ENCODE assay signal across 1 cellular context in genomic region chr3:183428140-183429023, GRCh38.
A peak's percentile ranks its signal among the peaks of the same experiment; 100 is the strongest.
TF ChIP-seq lines count a peak whose summit lies in the region.

MCF2L2 (minus strand) TSS chr3:183428619; CDS start chr3:183427977, 642 bp downstream.

TF ChIP-seq in GM23338, 12 proteins besides CTCF, POLR2A, EP300 and RAD21 (continued from another document):
- TF ChIP-seq, protein P1, sequence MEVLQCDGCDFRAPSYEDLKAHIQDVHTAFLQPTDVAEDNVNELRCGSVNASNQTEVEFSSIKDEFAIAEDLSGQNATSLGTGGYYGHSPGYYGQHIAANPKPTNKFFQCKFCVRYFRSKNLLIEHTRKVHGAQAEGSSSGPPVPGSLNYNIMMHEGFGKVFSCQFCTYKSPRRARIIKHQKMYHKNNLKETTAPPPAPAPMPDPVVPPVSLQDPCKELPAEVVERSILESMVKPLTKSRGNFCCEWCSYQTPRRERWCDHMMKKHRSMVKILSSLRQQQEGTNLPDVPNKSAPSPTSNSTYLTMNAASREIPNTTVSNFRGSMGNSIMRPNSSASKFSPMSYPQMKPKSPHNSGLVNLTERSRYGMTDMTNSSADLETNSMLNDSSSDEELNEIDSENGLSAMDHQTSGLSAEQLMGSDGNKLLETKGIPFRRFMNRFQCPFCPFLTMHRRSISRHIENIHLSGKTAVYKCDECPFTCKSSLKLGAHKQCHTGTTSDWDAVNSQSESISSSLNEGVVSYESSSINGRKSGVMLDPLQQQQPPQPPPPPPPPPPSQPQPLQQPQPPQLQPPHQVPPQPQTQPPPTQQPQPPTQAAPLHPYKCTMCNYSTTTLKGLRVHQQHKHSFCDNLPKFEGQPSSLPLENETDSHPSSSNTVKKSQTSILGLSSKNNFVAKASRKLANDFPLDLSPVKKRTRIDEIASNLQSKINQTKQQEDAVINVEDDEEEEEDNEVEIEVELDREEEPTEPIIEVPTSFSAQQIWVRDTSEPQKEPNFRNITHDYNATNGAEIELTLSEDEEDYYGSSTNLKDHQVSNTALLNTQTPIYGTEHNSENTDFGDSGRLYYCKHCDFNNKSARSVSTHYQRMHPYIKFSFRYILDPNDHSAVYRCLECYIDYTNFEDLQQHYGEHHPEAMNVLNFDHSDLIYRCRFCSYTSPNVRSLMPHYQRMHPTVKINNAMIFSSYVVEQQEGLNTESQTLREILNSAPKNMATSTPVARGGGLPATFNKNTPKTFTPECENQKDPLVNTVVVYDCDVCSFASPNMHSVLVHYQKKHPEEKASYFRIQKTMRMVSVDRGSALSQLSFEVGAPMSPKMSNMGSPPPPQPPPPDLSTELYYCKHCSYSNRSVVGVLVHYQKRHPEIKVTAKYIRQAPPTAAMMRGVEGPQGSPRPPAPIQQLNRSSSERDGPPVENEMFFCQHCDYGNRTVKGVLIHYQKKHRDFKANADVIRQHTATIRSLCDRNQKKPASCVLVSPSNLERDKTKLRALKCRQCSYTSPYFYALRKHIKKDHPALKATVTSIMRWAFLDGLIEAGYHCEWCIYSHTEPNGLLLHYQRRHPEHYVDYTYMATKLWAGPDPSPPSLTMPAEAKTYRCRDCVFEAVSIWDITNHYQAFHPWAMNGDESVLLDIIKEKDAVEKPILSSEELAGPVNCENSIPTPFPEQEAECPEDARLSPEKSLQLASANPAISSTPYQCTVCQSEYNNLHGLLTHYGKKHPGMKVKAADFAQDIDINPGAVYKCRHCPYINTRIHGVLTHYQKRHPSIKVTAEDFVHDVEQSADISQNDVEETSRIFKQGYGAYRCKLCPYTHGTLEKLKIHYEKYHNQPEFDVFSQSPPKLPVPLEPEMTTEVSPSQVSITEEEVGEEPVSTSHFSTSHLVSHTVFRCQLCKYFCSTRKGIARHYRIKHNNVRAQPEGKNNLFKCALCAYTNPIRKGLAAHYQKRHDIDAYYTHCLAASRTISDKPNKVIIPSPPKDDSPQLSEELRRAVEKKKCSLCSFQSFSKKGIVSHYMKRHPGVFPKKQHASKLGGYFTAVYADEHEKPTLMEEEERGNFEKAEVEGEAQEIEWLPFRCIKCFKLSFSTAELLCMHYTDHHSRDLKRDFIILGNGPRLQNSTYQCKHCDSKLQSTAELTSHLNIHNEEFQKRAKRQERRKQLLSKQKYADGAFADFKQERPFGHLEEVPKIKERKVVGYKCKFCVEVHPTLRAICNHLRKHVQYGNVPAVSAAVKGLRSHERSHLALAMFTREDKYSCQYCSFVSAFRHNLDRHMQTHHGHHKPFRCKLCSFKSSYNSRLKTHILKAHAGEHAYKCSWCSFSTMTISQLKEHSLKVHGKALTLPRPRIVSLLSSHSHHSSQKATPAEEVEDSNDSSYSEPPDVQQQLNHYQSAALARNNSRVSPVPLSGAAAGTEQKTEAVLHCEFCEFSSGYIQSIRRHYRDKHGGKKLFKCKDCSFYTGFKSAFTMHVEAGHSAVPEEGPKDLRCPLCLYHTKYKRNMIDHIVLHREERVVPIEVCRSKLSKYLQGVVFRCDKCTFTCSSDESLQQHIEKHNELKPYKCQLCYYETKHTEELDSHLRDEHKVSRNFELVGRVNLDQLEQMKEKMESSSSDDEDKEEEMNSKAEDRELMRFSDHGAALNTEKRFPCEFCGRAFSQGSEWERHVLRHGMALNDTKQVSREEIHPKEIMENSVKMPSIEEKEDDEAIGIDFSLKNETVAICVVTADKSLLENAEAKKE (CRISPR knock-in tag; IDR thresholded peaks at IDR 0.05) = no peak
- no peak for TF ChIP-seq EZH2phosphoT487 (IDR thresholded peaks at IDR 0.05; ENCODE audit: unreplicated experiment)
- TF ChIP-seq POLR2AphosphoS5 (IDR thresholded peaks at IDR 0.05; ENCODE audit: low read depth) = peak; percentile 66
- TF ChIP-seq, protein P2, sequence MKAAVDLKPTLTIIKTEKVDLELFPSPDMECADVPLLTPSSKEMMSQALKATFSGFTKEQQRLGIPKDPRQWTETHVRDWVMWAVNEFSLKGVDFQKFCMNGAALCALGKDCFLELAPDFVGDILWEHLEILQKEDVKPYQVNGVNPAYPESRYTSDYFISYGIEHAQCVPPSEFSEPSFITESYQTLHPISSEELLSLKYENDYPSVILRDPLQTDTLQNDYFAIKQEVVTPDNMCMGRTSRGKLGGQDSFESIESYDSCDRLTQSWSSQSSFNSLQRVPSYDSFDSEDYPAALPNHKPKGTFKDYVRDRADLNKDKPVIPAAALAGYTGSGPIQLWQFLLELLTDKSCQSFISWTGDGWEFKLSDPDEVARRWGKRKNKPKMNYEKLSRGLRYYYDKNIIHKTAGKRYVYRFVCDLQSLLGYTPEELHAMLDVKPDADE (IDR thresholded peaks at IDR 0.05) = no peak
